In genomic region chr6:37820713-37821069, GRCh38 we compare ENCODE assay signal across 1 cellular context.
TF ChIP-seq lines count a peak whose summit lies in the region.

No MANE protein-coding gene starts in this region.

TF ChIP-seq in SK-N-SH treated with all-trans-retinoic acid at 6 μM for 48 hours, 23 proteins besides CTCF, POLR2A, EP300 and RAD21 (continued from another document):
- TF ChIP-seq, protein P1, sequence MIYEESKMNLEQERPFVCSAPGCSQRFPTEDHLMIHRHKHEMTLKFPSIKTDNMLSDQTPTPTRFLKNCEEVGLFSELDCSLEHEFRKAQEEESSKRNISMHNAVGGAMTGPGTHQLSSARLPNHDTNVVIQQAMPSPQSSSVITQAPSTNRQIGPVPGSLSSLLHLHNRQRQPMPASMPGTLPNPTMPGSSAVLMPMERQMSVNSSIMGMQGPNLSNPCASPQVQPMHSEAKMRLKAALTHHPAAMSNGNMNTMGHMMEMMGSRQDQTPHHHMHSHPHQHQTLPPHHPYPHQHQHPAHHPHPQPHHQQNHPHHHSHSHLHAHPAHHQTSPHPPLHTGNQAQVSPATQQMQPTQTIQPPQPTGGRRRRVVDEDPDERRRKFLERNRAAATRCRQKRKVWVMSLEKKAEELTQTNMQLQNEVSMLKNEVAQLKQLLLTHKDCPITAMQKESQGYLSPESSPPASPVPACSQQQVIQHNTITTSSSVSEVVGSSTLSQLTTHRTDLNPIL (CRISPR knock-in tag; IDR thresholded peaks at IDR 0.05; ENCODE audit: low read depth) = no peak
- TF ChIP-seq SNAI2 (CRISPR knock-in tag; IDR thresholded peaks at IDR 0.05) (no peak), TSHZ2 (CRISPR knock-in tag; IDR thresholded peaks at IDR 0.05) (no peak), GLIS3 (CRISPR knock-in tag; IDR thresholded peaks at IDR 0.05) (no peak), ZNF565 (CRISPR knock-in tag; conservative IDR thresholded peaks at IDR 0.05; ENCODE audit: low read depth) (no peak), ZNF70 (CRISPR knock-in tag; IDR thresholded peaks at IDR 0.05) (no peak), OSR1 (CRISPR knock-in tag; IDR thresholded peaks at IDR 0.05) (no peak)
